In genomic region chr5:180816608-180817534, GRCh38 we compare ENCODE assay signal across 7 cellular contexts. TPM values are rescaled to one million over a fixed set of nuclear protein-coding genes. Genes with fewer than 3 reads are reported as not detected.
A peak's percentile ranks its signal among the peaks of the same experiment; 100 is the strongest.
DNase-seq lines count a peak whose midpoint lies in the region; ATAC-seq and TF ChIP-seq lines count a peak whose summit lies in the region.

No MANE protein-coding gene starts in this region.

- H3K9ac ChIP-seq in rectal smooth muscle tissue (ENCODE audit: low read length): no peak overlapping the region

- H3K9me3 Mint-ChIP-seq in endothelial cell (ENCODE audit: unreplicated experiment): no peaks in the 10 kb centered on the region

- H3K36me3 Mint-ChIP-seq in endothelial cell (ENCODE audit: low read depth, unreplicated experiment): no peaks in the 10 kb centered on the region

- no peaks in the 10 kb centered on the region for H3K36me3 ChIP-seq in rectal smooth muscle tissue (ENCODE audit: control insufficient read depth, insufficient read depth, low read length)

- peak overlapping the region; percentile 20 for H3K4me3 Mint-ChIP-seq in endothelial cell (ENCODE audit: unreplicated experiment)

- no peaks in the 10 kb centered on the region for H3K27me3 ChIP-seq in rectal smooth muscle tissue (ENCODE audit: control insufficient read depth, insufficient read depth, low read length)

- H3K4me1 ChIP-seq in rectal smooth muscle tissue (ENCODE audit: control insufficient read depth, insufficient read depth, low read length): peaks cover 6% of the 10 kb centered on the region

- TF ChIP-seq CTCF in endothelial cell (IDR thresholded peaks at IDR 0.05; ENCODE audit: unreplicated experiment): no peak

- DNase-seq in NCI-H2227 treated with DMSO at 0.1 percent for 48 hours (lab: John Stamatoyannopoulos, UW) (peak; percentile 35), endothelial cell (ENCODE audit: low spot score) (peak; percentile 54), SIG-M5 treated with dmso at 0.1 percent for 504 hours (lab: John Stamatoyannopoulos, UW; ENCODE audit: unreplicated experiment) (no peak)

- peaks cover 44% of the 10 kb centered on the region for H3K4me1 Mint-ChIP-seq in endothelial cell (ENCODE audit: unreplicated experiment)

- peak overlapping the region; percentile 22 for H3K4me3 ChIP-seq in rectal smooth muscle tissue (ENCODE audit: low read length)

- H3K27me3 Mint-ChIP-seq in endothelial cell (ENCODE audit: unreplicated experiment): peaks cover 2% of the 10 kb centered on the region

- peak; percentile 36 for ATAC-seq in GM21447 (IDR thresholded peaks at IDR 0.05; ENCODE audit: unreplicated experiment)
- no peak for ATAC-seq in HG02885 (IDR thresholded peaks at IDR 0.05; ENCODE audit: poor library complexity, unreplicated experiment)
- ATAC-seq in HG03571 (IDR thresholded peaks at IDR 0.05; ENCODE audit: unreplicated experiment): no peak

- peak overlapping the region; percentile 32 for H3K27ac ChIP-seq in rectal smooth muscle tissue (ENCODE audit: low read depth, low read length)

- peak overlapping the region; percentile 83 for H3K27ac Mint-ChIP-seq in endothelial cell (ENCODE audit: unreplicated experiment)

RNA-seq across cellular contexts. Expression of gene MGAT1, which starts 14.3 kb away (rescaled TPM):
- 115 TPM for total RNA-seq in endothelial cell (ENCODE audit: unreplicated experiment)

RNA-seq across cellular contexts. Expression of gene ZFP62, which starts 44.2 kb away (rescaled TPM):
- 30.2 TPM for total RNA-seq in endothelial cell (ENCODE audit: unreplicated experiment)
